20 cellular contexts compared by ENCODE assay signal in genomic region chr2:27886322-27886721, GRCh38. TPM values are rescaled to one million over a fixed set of nuclear protein-coding genes. Genes with fewer than 3 reads are reported as not detected.
DNase-seq lines count a peak whose midpoint lies in the region; ATAC-seq and TF ChIP-seq lines count a peak whose summit lies in the region.
"Had no signal": no experiment of that assay in that cellular context is flagged by ENCODE, and none has a peak within 500 bp of the region (broad histone marks: within the 10 kb centered on the region; RNA-seq: fewer than 3 reads in every experiment).

No MANE protein-coding gene starts in this region.

- H3K9me3 ChIP-seq in esophagus muscularis mucosa (no peaks in the 10 kb centered on the region), psoas muscle (no peaks in the 10 kb centered on the region), uterus (no peaks in the 10 kb centered on the region)
- H3K9me3 ChIP-seq: Caco-2 had no signal

- H3K36me3 Mint-ChIP-seq in HFFc6 (ENCODE audit: low read depth) (peaks cover 27% of the 10 kb centered on the region), T-cell (no peaks in the 10 kb centered on the region)

- H3K27ac Mint-ChIP-seq in HFFc6 (peak overlapping the region; percentile 80), T-cell (no peak overlapping the region)

- H2AFZ ChIP-seq in ACC112 (ENCODE audit: low read length, unreplicated experiment), result no peak overlapping the region

- no peak overlapping the region; the same call in 1 of the 2 replicates for H3K4me3 Mint-ChIP-seq in HFFc6
- H3K4me3 Mint-ChIP-seq in T-cell, result no peak overlapping the region

- H3K36me3 ChIP-seq in ACC112 (ENCODE audit: insufficient read depth, low read length) (no peaks in the 10 kb centered on the region), esophagus muscularis mucosa (no peaks in the 10 kb centered on the region), psoas muscle (ENCODE audit: insufficient read depth in 1 of 2, low read depth in 1 of 2) (no peaks in the 10 kb centered on the region), uterus (no peaks in the 10 kb centered on the region)

- H3K27me3 Mint-ChIP-seq in HFFc6 (ENCODE audit: insufficient read depth), result peaks cover 2% of the 10 kb centered on the region; the same call in 1 of the 2 replicates
- H3K27me3 Mint-ChIP-seq in T-cell, result peaks cover 0 to 1% of the 10 kb centered on the region in 2 donors

- CTCF ChIA-PET in T-cell (lab: Charles Lee), result no interaction called here

- intact Hi-C loops in esophagus muscularis mucosa (cut with DNase I) (loop anchor here (5.0 kb wide), 1 partner anchor 79 kb away; no protein-coding TSS in a partner anchor), psoas muscle (cut with DNase I) (loop anchor here in 1 of 2 donors (5.0 kb wide), 1 partner anchor 39 kb away; no protein-coding TSS in a partner anchor), uterus (cut with DNase I; ENCODE audit: low total_unique reads) (no loop called here)

- ATAC-seq in psoas muscle (no peak), T-cell (replicated peaks in 1 of 4) (no peak), GM21723 (IDR thresholded peaks at IDR 0.05; ENCODE audit: unreplicated experiment) (no peak)
- ATAC-seq: HCT116 had no signal

- no peak for TF ChIP-seq EP300 in esophagus muscularis mucosa (IDR thresholded peaks at IDR 0.05)

- TF ChIP-seq POLR2A in esophagus muscularis mucosa (IDR thresholded peaks at IDR 0.05; ENCODE audit: low read depth) (no peak), uterus (IDR thresholded peaks at IDR 0.05) (no peak)

- peaks cover 14% of the 10 kb centered on the region for H3K79me2 ChIP-seq in ACC112 (ENCODE audit: control insufficient read depth, insufficient read depth, low read length, unreplicated experiment)

- no peak overlapping the region for H3K4me3 ChIP-seq in ACC112 (ENCODE audit: low read depth, low read length)
- H3K4me3 ChIP-seq in esophagus muscularis mucosa, result no peak overlapping the region
- H3K4me3 ChIP-seq in psoas muscle, result no peak overlapping the region
- no peak overlapping the region for H3K4me3 ChIP-seq in uterus
- H3K4me3 ChIP-seq: BLaER1 treated with 17β-estradiol and CSF1 and Interleukin-3, amounts not matched to agents 10 nM and 100 nM had no signal

- H3K27me3 ChIP-seq in ACC112 (ENCODE audit: insufficient read depth, low read length) (no peaks in the 10 kb centered on the region), esophagus muscularis mucosa (no peaks in the 10 kb centered on the region), psoas muscle (ENCODE audit: insufficient read depth in 3 of 3, low read length in 2 of 3) (no peaks in the 10 kb centered on the region), uterus (no peaks in the 10 kb centered on the region)
- H3K27me3 ChIP-seq: BLaER1 treated with 17β-estradiol and CSF1 and Interleukin-3, amounts not matched to agents 10 nM and 100 nM had no signal

- no peak for DNase-seq in HFFc6
- DNase-seq in esophagus muscularis mucosa (ENCODE audit: extremely low spot score), result no peak
- no peak for DNase-seq in psoas muscle
- DNase-seq in T-cell, result no peak
- no peak for DNase-seq in uterus
- no peak for DNase-seq in NCI-H2081 (lab: John Stamatoyannopoulos, UW)
- DNase-seq: Caco-2; CD4-positive, alpha-beta memory T cell; DMS153; Kasumi-1; NCI-H1417 treated with DMSO at 0.1 percent for 48 hours; NCI-H187; NCI-H2107; NCI-H446 treated with DMSO at 0.1 percent for 48 hours; NCI-H526 treated with DMSO at 0.1 percent for 48 hours; Right ventricle myocardium superior had no signal

- H3K4me1 Mint-ChIP-seq in HFFc6 (ENCODE audit: low read depth), result peaks cover 78% of the 10 kb centered on the region
- H3K4me1 Mint-ChIP-seq in T-cell, result peaks cover 19 to 25% (median 25%) of the 10 kb centered on the region in 3 donors

- H3K9me3 Mint-ChIP-seq in HFFc6, result peaks cover 11% of the 10 kb centered on the region
- H3K9me3 Mint-ChIP-seq in T-cell, result peaks cover 0 to 9% (median 4%) of the 10 kb centered on the region in 3 donors

- H3K4me1 ChIP-seq in ACC112 (ENCODE audit: control insufficient read depth, insufficient read depth, low read length, unreplicated experiment), result peaks cover 33% of the 10 kb centered on the region
- H3K4me1 ChIP-seq in esophagus muscularis mucosa, result peaks cover 16 to 29% (median 25%) of the 10 kb centered on the region in 4 donors
- H3K4me1 ChIP-seq in psoas muscle, result peaks cover 19% of the 10 kb centered on the region
- no peaks in the 10 kb centered on the region for H3K4me1 ChIP-seq in uterus
- H3K4me1 ChIP-seq: Caco-2 had no signal

- POLR2A ChIA-PET in T-cell (lab: Charles Lee), result no interaction called here

- peak overlapping the region; percentile 79 for H3K27ac ChIP-seq in ACC112 (ENCODE audit: low read depth, low read length)
- peak overlapping the region in 3 of 4 donors; percentile 89 to 97 (median 91) for H3K27ac ChIP-seq in esophagus muscularis mucosa (replicated peaks in 1 of 4)
- peak overlapping the region; percentile 47 for H3K27ac ChIP-seq in psoas muscle
- peak overlapping the region in 1 of 2 donors; percentile 17 for H3K27ac ChIP-seq in uterus
- H3K27ac ChIP-seq: BLaER1 treated with 17β-estradiol and CSF1 and Interleukin-3, amounts not matched to agents 10 nM and 100 nM had no signal

- TF ChIP-seq CTCF in HFFc6 (IDR thresholded peaks at IDR 0.05), result no peak
- TF ChIP-seq CTCF in esophagus muscularis mucosa (IDR thresholded peaks at IDR 0.05), result no peak
- no peak for TF ChIP-seq CTCF in psoas muscle (IDR thresholded peaks at IDR 0.05)
- no peak for TF ChIP-seq CTCF in uterus (IDR thresholded peaks at IDR 0.05)

- WGBS in esophagus muscularis mucosa, result 94% methylated on average over 6 of the region's 6 CpGs
- 78 to 90% (median 85%) methylated on average over 6 of the region's 6 CpGs for WGBS in psoas muscle, 3 donors

RNA-seq across cellular contexts. Expression of gene RBKS, which starts 3.9 kb away (rescaled TPM):
- 1 to 10 TPM; 1.8 to 3.1 (median 2.7) TPM for total RNA-seq in HFFc6 (2021; fragmentation: NEBNext Ultra II Directional; extraction: Animal tissue kit (Norgen Biotek cat#: 25700))
- total RNA-seq in esophagus muscularis mucosa (1 to 10 TPM in 3 of 4 donors, under 1 TPM in 1; 0.63 to 5.8 (median 2.5) TPM), psoas muscle (1 to 10 TPM; 3.5 to 4.4 (median 3.8) TPM), T-cell (1 to 10 TPM; 1.1 to 6.7 (median 1.5) TPM), uterus (1 to 10 TPM; 1.6 to 5.4 (median 3.3) TPM)
- 1 to 10 TPM; 4.1 to 7.3 (median 4.6) TPM for polyA plus RNA-seq in psoas muscle

RNA-seq across cellular contexts. Expression of gene BABAM2, which starts 4.2 kb away (rescaled TPM):
- 10 to 100 TPM; 30.8 to 46.6 (median 41.2) TPM for total RNA-seq in HFFc6 (2021; fragmentation: NEBNext Ultra II Directional; extraction: Animal tissue kit (Norgen Biotek cat#: 25700))
- total RNA-seq in esophagus muscularis mucosa (10 to 100 TPM; 35.5 to 44.9 (median 39.9) TPM), psoas muscle (10 to 100 TPM; 48.2 to 74.5 (median 57.2) TPM), T-cell (10 to 100 TPM; 28.4 to 45.2 (median 37.4) TPM), uterus (10 to 100 TPM; 24.1 to 62.1 (median 32.5) TPM)
- polyA plus RNA-seq in psoas muscle, result 10 to 100 TPM; 34.2 to 72.4 (median 40.6) TPM
